Comparison of ENCODE assay signal across 11 cellular contexts in the genomic region with DNA sequence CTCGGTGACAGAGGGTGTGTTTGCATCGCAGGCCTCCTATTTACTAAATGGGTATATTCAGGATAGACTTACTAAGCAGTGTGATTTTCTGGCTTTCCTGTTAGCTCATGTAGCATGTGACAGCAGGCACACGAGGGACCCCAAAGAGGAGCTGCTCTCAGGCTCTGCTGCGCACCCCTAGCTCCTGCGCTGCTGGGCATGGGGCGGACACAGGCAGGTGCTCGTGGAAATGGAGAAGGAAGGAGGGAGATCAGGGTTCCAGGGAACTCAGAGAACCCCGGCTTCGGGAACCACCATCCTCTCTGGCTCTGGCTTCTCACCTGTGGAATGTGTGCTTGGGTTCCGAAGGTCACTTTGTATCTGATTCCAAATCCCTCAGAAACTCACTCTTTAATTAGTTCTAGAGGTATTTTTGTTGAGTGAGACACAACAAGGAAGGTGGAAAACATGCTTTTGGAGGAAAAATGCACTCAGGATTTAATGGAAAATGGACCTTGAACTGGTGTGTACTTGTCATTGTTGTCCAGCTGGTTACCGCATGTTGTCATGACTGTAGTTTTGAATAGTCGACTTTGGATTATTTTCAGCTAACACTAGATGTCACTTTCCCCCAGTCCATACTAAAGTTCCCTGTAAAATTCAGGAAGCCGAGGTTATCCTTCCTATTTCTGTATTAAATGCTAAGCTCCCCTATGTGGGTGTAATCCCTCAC. TPM values are rescaled to one million over a fixed set of nuclear protein-coding genes. Genes with fewer than 3 reads are reported as not detected.
A peak's percentile ranks its signal among the peaks of the same experiment; 100 is the strongest.
DNase-seq lines count a peak whose midpoint lies in the region; ATAC-seq and TF ChIP-seq lines count a peak whose summit lies in the region.
"Had no signal": no experiment of that assay in that cellular context is flagged by ENCODE, and none has a peak within 500 bp of the region (broad histone marks: within the 10 kb centered on the region; RNA-seq: fewer than 3 reads in every experiment).

No MANE protein-coding gene starts in this region.

- H3K27me3 ChIP-seq in BE2C (peaks cover 32% of the 10 kb centered on the region), HCT116 (ENCODE audit: insufficient read depth, low read length) (peaks cover 12% of the 10 kb centered on the region; the same call in 1 of the 2 replicates), lower lobe of right lung (ENCODE audit: low read depth) (peaks cover 38% of the 10 kb centered on the region), sigmoid colon (peaks cover 24 to 42% (median 34%) of the 10 kb centered on the region in 3 donors)

- no peaks in the 10 kb centered on the region for H3K4me1 ChIP-seq in BE2C
- H3K4me1 ChIP-seq in HCT116 (ENCODE audit: control insufficient read depth in 1 of 2, insufficient read depth in 2 of 2, low read length in 2 of 2) = no peaks in the 10 kb centered on the region
- H3K4me1 ChIP-seq in lower lobe of right lung = no peaks in the 10 kb centered on the region
- peaks cover 0 to 21% (median 19%) of the 10 kb centered on the region in 4 donors for H3K4me1 ChIP-seq in sigmoid colon

- DNase-seq in BE2C (no peak), HCT116 (ENCODE audit: low read depth, low spot score) (no peak), amniotic stem cell (lab: John Stamatoyannopoulos, UW) (peak; percentile 6), lower lobe of right lung (no peak), GOT3 (lab: John Stamatoyannopoulos, UW) (no peak), GM19240 (ENCODE audit: insufficient read length, low spot score) (no peak), sigmoid colon (no peak)
- DNase-seq: activated gamma-delta T cell, gastrocnemius medialis, KG1 had no signal

- H3K9me2 ChIP-seq in HCT116 (ENCODE audit: insufficient read depth) = no peaks in the 10 kb centered on the region

- no peaks in the 10 kb centered on the region for H3K79me2 ChIP-seq in HCT116 (ENCODE audit: insufficient read depth, low read length)

- TF ChIP-seq POLR2A in HCT116 (IDR thresholded peaks at IDR 0.05; ENCODE audit: borderline replicate concordance, extremely low read depth, insufficient read depth, insufficient read length) (no peak), sigmoid colon (IDR thresholded peaks at IDR 0.05) (no peak)

- H3K4me3 ChIP-seq in BE2C (ENCODE audit: low read depth, low read length) (no peak overlapping the region), HCT116 (replicated peaks in 1 of 2; ENCODE audit: low read depth in 1 of 2, low read length in 2 of 2) (no peak overlapping the region), lower lobe of right lung (no peak overlapping the region), sigmoid colon (no peak overlapping the region)
- H3K4me3 ChIP-seq: gastrocnemius medialis had no signal

- no peak overlapping the region for H3K4me2 ChIP-seq in HCT116 (ENCODE audit: low read length)

- H3K9ac ChIP-seq in HCT116 (ENCODE audit: low read length) = no peak overlapping the region

- H4K20me1 ChIP-seq in HCT116 (ENCODE audit: insufficient read depth) = no peaks in the 10 kb centered on the region

- TF ChIP-seq CTCF in BE2C (IDR thresholded peaks at IDR 0.05; ENCODE audit: low read depth, low read length) = peak; percentile 34
- peak in 2 of 3 experiments; percentile 12 to 22; a peak in 1 of 6 replicates for TF ChIP-seq CTCF in HCT116 (IDR thresholded peaks at IDR 0.05 in 2 of 3, conservative IDR thresholded peaks at IDR 0.05 in 1 of 3; ENCODE audit: borderline replicate concordance in 1 of 3, insufficient read depth in 1 of 3, low read depth in 2 of 3, low read length in 2 of 3)
- peak; percentile 12 for TF ChIP-seq CTCF in lower lobe of right lung (IDR thresholded peaks at IDR 0.05)
- TF ChIP-seq CTCF in sigmoid colon (IDR thresholded peaks at IDR 0.05) = no peak

- intact Hi-C loops in HCT116 (cut with micrococcal nuclease) (loop anchor here (1.0 kb wide), 2 partner anchors 182 to 592 kb away; no protein-coding TSS in a partner anchor), lower lobe of right lung (cut with DNase I) (no loop called here), sigmoid colon (cut with DNase I) (loop anchor here (10.0 kb wide), 1 partner anchor 591 kb away; no protein-coding TSS in a partner anchor)

- ATAC-seq in HCT116 (peak; percentile 62; the same call in 1 of the 2 replicates), lower lobe of right lung (no peak), HG03432 (IDR thresholded peaks at IDR 0.05; ENCODE audit: unreplicated experiment) (no peak)
- ATAC-seq: gastrocnemius medialis had no signal

- RAD21 ChIA-PET in HCT116 (lab: Charles Lee; ENCODE audit: low non-redundant PET in 1 of 2, low total read pairs in 2 of 2, uncharacterized antibody in 2 of 2, unreplicated experiment in 2 of 2) = interaction anchor here in 1 of 2 experiments (0.6 to 1.0 kb wide), 3 partner anchors 187 to 1779 kb away, joined by 3 to 4 read pairs (median 3); no protein-coding TSS in a partner anchor

- no peak overlapping the region for H2AFZ ChIP-seq in HCT116 (ENCODE audit: low read depth, low read length, poor library complexity, severe bottlenecking)

- no peak overlapping the region for H3K27ac ChIP-seq in HCT116 (ENCODE audit: low read depth, low read length)
- no peak overlapping the region for H3K27ac ChIP-seq in lower lobe of right lung
- H3K27ac ChIP-seq in sigmoid colon = no peak overlapping the region

- 50 to 64% methylated on average over 13 of the region's 13 CpGs for WGBS in sigmoid colon, 2 donors

- POLR2A ChIA-PET in HCT116 (lab: Charles Lee) = no interaction called here

- TF ChIP-seq RAD21 in HCT116 (IDR thresholded peaks at IDR 0.05; ENCODE audit: low read depth) = peak; percentile 62

- TF ChIP-seq EP300 in sigmoid colon (IDR thresholded peaks at IDR 0.05) = no peak

- no TSS peak for BruUV-seq in HCT116 (replicated peaks; lab: Mats Ljungman, UMichigan)

- CTCF ChIA-PET in HCT116 (lab: Charles Lee) = interaction anchor here (0.6 to 2.5 kb wide), 5 partner anchors 240 to 597 kb away, joined by 3 to 12 read pairs (median 3); no protein-coding TSS in a partner anchor

- no peaks in the 10 kb centered on the region for H3K36me3 ChIP-seq in BE2C
- H3K36me3 ChIP-seq in HCT116 (ENCODE audit: control insufficient read depth in 1 of 2, insufficient read depth in 2 of 2, low read length in 2 of 2) = no peaks in the 10 kb centered on the region
- H3K36me3 ChIP-seq in lower lobe of right lung = no peaks in the 10 kb centered on the region
- H3K36me3 ChIP-seq in sigmoid colon = no peaks in the 10 kb centered on the region
- H3K36me3 ChIP-seq: gastrocnemius medialis had no signal

- no peaks in the 10 kb centered on the region for H3K9me3 ChIP-seq in BE2C
- no peaks in the 10 kb centered on the region for H3K9me3 ChIP-seq in HCT116 (ENCODE audit: control insufficient read depth in 1 of 2, insufficient read depth in 1 of 2, low read depth in 1 of 2, low read length in 2 of 2)
- no peaks in the 10 kb centered on the region for H3K9me3 ChIP-seq in lower lobe of right lung
- no peaks in the 10 kb centered on the region for H3K9me3 ChIP-seq in sigmoid colon
- H3K9me3 ChIP-seq: gastrocnemius medialis had no signal

TF ChIP-seq in HCT116, 20 proteins besides CTCF, POLR2A, EP300 and RAD21 (continues in another document):
- TF ChIP-seq, protein P1, sequence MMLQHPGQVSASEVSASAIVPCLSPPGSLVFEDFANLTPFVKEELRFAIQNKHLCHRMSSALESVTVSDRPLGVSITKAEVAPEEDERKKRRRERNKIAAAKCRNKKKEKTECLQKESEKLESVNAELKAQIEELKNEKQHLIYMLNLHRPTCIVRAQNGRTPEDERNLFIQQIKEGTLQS (IDR thresholded peaks at IDR 0.05) = no peak
- TF ChIP-seq CEBPB (IDR thresholded peaks at IDR 0.05; ENCODE audit: low read depth) (no peak), EGR1 (IDR thresholded peaks at IDR 0.05; ENCODE audit: low read depth) (no peak), ELF1 (IDR thresholded peaks at IDR 0.05; ENCODE audit: borderline replicate concordance, low read depth) (no peak), ZNF274 (IDR thresholded peaks at IDR 0.05; ENCODE audit: low read depth, low read length) (no peak), EZH2 (IDR thresholded peaks at IDR 0.05) (no peak), FOSL1 (IDR thresholded peaks at IDR 0.05; ENCODE audit: low read depth) (no peak), ZFX (IDR thresholded peaks at IDR 0.05) (no peak), YY1 (IDR thresholded peaks at IDR 0.05; ENCODE audit: extremely low read depth, insufficient replicate concordance, low read depth, low read length) (no peak), TCF7L2 (IDR thresholded peaks at IDR 0.05; ENCODE audit: borderline replicate concordance, extremely low read depth, insufficient read depth, insufficient read length) (no peak)
- TF ChIP-seq, protein P2, sequence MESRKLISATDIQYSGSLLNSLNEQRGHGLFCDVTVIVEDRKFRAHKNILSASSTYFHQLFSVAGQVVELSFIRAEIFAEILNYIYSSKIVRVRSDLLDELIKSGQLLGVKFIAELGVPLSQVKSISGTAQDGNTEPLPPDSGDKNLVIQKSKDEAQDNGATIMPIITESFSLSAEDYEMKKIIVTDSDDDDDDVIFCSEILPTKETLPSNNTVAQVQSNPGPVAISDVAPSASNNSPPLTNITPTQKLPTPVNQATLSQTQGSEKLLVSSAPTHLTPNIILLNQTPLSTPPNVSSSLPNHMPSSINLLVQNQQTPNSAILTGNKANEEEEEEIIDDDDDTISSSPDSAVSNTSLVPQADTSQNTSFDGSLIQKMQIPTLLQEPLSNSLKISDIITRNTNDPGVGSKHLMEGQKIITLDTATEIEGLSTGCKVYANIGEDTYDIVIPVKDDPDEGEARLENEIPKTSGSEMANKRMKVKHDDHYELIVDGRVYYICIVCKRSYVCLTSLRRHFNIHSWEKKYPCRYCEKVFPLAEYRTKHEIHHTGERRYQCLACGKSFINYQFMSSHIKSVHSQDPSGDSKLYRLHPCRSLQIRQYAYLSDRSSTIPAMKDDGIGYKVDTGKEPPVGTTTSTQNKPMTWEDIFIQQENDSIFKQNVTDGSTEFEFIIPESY (IDR thresholded peaks at IDR 0.05; ENCODE audit: extremely low read depth, insufficient replicate concordance, low read length) = no peak
- TF ChIP-seq, protein P3, sequence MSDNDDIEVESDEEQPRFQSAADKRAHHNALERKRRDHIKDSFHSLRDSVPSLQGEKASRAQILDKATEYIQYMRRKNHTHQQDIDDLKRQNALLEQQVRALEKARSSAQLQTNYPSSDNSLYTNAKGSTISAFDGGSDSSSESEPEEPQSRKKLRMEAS (IDR thresholded peaks at IDR 0.05) = no peak

RNA-seq across cellular contexts. Expression of a gene that starts 3.5 kb away (rescaled TPM):
- not detected for polyA plus RNA-seq in BE2C (2012; ENCODE audit: insufficient read depth, insufficient read length, low read depth)
- not detected for total RNA-seq in HCT116 (2021; ENCODE audit: unreplicated experiment)
- 0.07 and 0.21 TPM in 2 replicates for polyA plus RNA-seq in HCT116 (2012)
- 1.4 TPM for total RNA-seq in lower lobe of right lung
- total RNA-seq in sigmoid colon = 1 to 10 TPM in 3 of 4 donors, under 1 TPM in 1; 0.99 to 5.2 (median 3.0) TPM
- under 1 TPM in 2 of 3 donors, not detected in 1; 0.60 to 0.66 TPM for polyA plus RNA-seq in sigmoid colon

Comparison
In these comparisons a context has a peak if more than half of its experiments do, and no peak if none do; other contexts are left out.
1. CTCF ChIP-seq: peak in BE2C (single experiment), HCT116 (2 of 3) and lower lobe of right lung (single experiment); none in sigmoid colon (0 of 4).